8 cellular contexts compared by ENCODE assay signal in the genomic region with DNA sequence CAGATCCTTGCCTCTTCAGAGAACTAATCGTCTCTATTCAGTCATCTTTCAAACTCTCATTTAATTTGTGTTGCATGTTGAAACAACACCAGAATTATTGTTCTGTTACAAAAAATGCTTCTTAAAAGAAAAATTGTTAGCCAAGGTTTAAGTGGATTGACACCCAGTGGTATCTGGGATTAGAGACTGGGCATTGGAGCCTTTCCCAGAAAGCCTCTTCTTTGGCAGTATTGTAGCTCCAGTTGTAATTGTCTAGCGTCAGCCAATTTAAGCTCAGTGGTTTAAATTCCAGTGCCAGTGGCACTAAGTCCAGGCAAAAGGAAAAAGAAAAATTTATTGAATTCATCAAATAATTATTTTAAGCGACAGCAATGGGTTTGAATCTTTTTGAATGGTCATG. TPM values are rescaled to one million over a fixed set of nuclear protein-coding genes. Genes with fewer than 3 reads are reported as not detected.
A peak's percentile ranks its signal among the peaks of the same experiment; 100 is the strongest.
DNase-seq lines count a peak whose midpoint lies in the region.

No MANE protein-coding gene starts in this region.

- H3K4me3 ChIP-seq in SJSA1 (peak overlapping the region; percentile 79), trophoblast cell (ENCODE audit: low read depth, low read length) (no peak overlapping the region)

- no peak overlapping the region for H4K12ac ChIP-seq in trophoblast cell (ENCODE audit: low read depth, low read length)

- peak; percentile 24 for DNase-seq in D341Med (ENCODE audit: low spot score)
- no peak for DNase-seq in SJSA1 (ENCODE audit: low read depth in 1 of 2, low spot score in 2 of 2)
- peak; percentile 41 for DNase-seq in fibroblast of peridontal ligament (ENCODE audit: extremely low read depth)
- no peak for DNase-seq in trophoblast cell
- no peak for DNase-seq in NCI-H2107 (lab: John Stamatoyannopoulos, UW)
- DNase-seq in GOT3 (lab: John Stamatoyannopoulos, UW): no peak
- no peak for DNase-seq in COLO829 (ENCODE audit: low spot score)
- DNase-seq in stimulated activated CD4-positive, alpha-beta T cell treated with anti-CD3 and anti-CD28 coated beads, Interleukin-4, amount 100 ng/mL, for 24 hours: no peak

- no peak overlapping the region for H4K8ac ChIP-seq in trophoblast cell (ENCODE audit: low read depth, low read length)

- H2BK12ac ChIP-seq in trophoblast cell (ENCODE audit: low read length): no peak overlapping the region

- H3K79me1 ChIP-seq in trophoblast cell (ENCODE audit: low read length): peaks cover 5% of the 10 kb centered on the region

- H3K4me2 ChIP-seq in trophoblast cell (ENCODE audit: low read length): peak overlapping the region; percentile 83

- H3K36me3 ChIP-seq in SJSA1 (no peaks in the 10 kb centered on the region), trophoblast cell (ENCODE audit: control insufficient read depth in 1 of 2, insufficient read depth in 2 of 2, low read length in 2 of 2) (no peaks in the 10 kb centered on the region)

- H4K91ac ChIP-seq in trophoblast cell (ENCODE audit: low read depth, low read length): no peak overlapping the region

- peaks cover 4% of the 10 kb centered on the region; the same call in 1 of the 2 replicates for H3K4me1 ChIP-seq in SJSA1 (replicated peaks)
- H3K4me1 ChIP-seq in trophoblast cell (ENCODE audit: control insufficient read depth in 1 of 2, insufficient read depth in 2 of 2, low read length in 2 of 2): peaks cover 3% of the 10 kb centered on the region in 2 experiments

- H3K4ac ChIP-seq in trophoblast cell (ENCODE audit: low read depth, low read length): no peak overlapping the region

- no peaks in the 10 kb centered on the region for H3K27me3 ChIP-seq in SJSA1 (replicated peaks)
- H3K27me3 ChIP-seq in trophoblast cell (ENCODE audit: insufficient read depth, low read length): no peaks in the 10 kb centered on the region

- H2BK120ac ChIP-seq in trophoblast cell (ENCODE audit: insufficient read depth, low read length, poor library complexity): no peak overlapping the region

- no peak overlapping the region for H3K14ac ChIP-seq in trophoblast cell (ENCODE audit: low read length)

- H2AK5ac ChIP-seq in trophoblast cell (ENCODE audit: low read length): no peak overlapping the region

- H3K18ac ChIP-seq in trophoblast cell (ENCODE audit: low read length): no peak overlapping the region

- no peak overlapping the region for H2BK5ac ChIP-seq in trophoblast cell (ENCODE audit: low read depth, low read length, poor library complexity)

- H2AFZ ChIP-seq in trophoblast cell (ENCODE audit: insufficient read depth, low read length, poor library complexity): no peak overlapping the region

- H3K9me3 ChIP-seq in SJSA1 (replicated peaks): no peaks in the 10 kb centered on the region
- H3K9me3 ChIP-seq in trophoblast cell (ENCODE audit: insufficient read depth, low read depth, low read length): no peaks in the 10 kb centered on the region

- H3K27ac ChIP-seq in SJSA1 (no peak overlapping the region), trophoblast cell (ENCODE audit: low read depth, low read length) (no peak overlapping the region)

- H3K79me2 ChIP-seq in trophoblast cell (ENCODE audit: control insufficient read depth, insufficient read depth, low read length, poor library complexity): no peaks in the 10 kb centered on the region

- H3K23ac ChIP-seq in trophoblast cell (ENCODE audit: low read length): no peak overlapping the region

- WGBS in trophoblast cell (ENCODE audit: extremely low coverage, insufficient coverage, insufficient read length): no CpG with 5 or more reads among the region's 3 CpGs

- no peak overlapping the region for H3K9ac ChIP-seq in trophoblast cell (ENCODE audit: low read length)

RNA-seq across cellular contexts. Expression of gene CCDC28A, which starts 0.8 kb away (rescaled TPM):
- 8.4 and 8.5 TPM in 2 replicates for total RNA-seq in SJSA1 (2014; rRNA removed; shearing (Covaris generic))
- 14.5 and 15.0 TPM in 2 replicates for polyA plus RNA-seq in trophoblast cell (2013)

RNA-seq across cellular contexts. Expression of gene ECT2L, which starts 21.5 kb away (rescaled TPM):
- not detected in 2 replicates for total RNA-seq in SJSA1 (2014; rRNA removed; shearing (Covaris generic))
- polyA plus RNA-seq in trophoblast cell (2013): 0.03 and 0.08 TPM in 2 replicates

Comparison
In these comparisons a context has a peak if more than half of its experiments do, and no peak if none do; other contexts are left out.
1. DNase-seq: peak in D341Med (single experiment) and fibroblast of peridontal ligament (single experiment); none in SJSA1 (0 of 2), trophoblast cell (0 of 2), NCI-H2107 (single experiment), GOT3 (single experiment), COLO829 (single experiment) and stimulated activated CD4-positive, alpha-beta T cell treated with anti-CD3 and anti-CD28 coated beads, Interleukin-4, amount 100 ng/mL, for 24 hours (single experiment).